ENCODE assay signal across 29 cellular contexts in the genomic region with DNA sequence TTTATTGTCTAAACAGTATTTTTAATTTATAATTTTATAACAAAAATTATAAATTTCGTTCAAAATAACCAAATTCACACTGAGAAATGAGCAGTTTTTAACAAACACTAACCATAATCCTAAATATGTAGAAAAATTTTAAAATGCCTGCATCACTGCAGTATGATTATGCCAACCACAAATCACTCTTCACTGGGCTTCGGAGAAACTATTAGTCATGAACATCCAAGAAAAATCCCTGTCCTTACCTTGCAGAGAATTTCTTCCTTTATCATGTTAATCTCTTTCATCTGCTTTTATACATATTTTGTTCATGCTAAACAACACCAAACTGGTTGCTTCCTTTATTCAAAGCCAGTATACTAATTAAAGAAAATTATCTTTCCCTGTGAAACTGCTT.
"Had no signal": no experiment of that assay in that cellular context is flagged by ENCODE, and none has a peak within 500 bp of the region (broad histone marks: within the 10 kb centered on the region; RNA-seq: fewer than 3 reads in every experiment).

No MANE protein-coding gene starts in this region.

- FAIRE-seq: endothelial cell of umbilical vein, TTC549 had no signal

- DNase-seq: activated CD4-positive, alpha-beta T cell treated with anti-CD3 and anti-CD28 coated beads for 48 hours; activated CD4-positive, alpha-beta T cell treated with anti-CD3 and anti-CD28 coated beads, Interleukin-2, amount 50 U/mL, for 48 hours; activated CD8-positive, alpha-beta memory T cell treated with anti-CD3 and anti-CD28 coated beads for 24 hours; activated effector memory CD4-positive, alpha-beta T cell treated with Interleukin-2 at 50 U/mL for 16 hours; activated naive CD4-positive, alpha-beta T cell treated with anti-CD3 and anti-CD28 coated beads for 36 hours; activated naive CD8-positive, alpha-beta T cell treated with anti-CD3 and anti-CD28 coated beads for 36 hours; adrenal gland; brain microvascular endothelial cell; caudate nucleus; foreskin fibroblast; heart right ventricle; islet precursor cell; left cardiac atrium; midbrain; naive thymus-derived CD4-positive, alpha-beta T cell; occipital lobe; posterior cingulate gyrus; right cardiac atrium; stimulated activated CD4-positive, alpha-beta T cell treated with anti-CD3 and anti-CD28 coated beads, Interleukin-2, amount 100 ng/mL, for 48 hours; stimulated activated naive CD4-positive, alpha-beta T cell treated with Interleukin-2 at 50 U/mL for 16 hours; SW 1271; T-helper 9 cell; testis; transverse colon had no signal

- H3K27me3 Mint-ChIP-seq: activated naive CD8-positive, alpha-beta T cell treated with anti-CD3 and anti-CD28 coated beads for 36 hours had no signal

- H3K4me3 ChIP-seq: adrenal gland, ascending aorta, heart right ventricle, testis, transverse colon had no signal

- H3K36me3 ChIP-seq: adrenal gland, ascending aorta, brain microvascular endothelial cell, heart right ventricle, transverse colon had no signal

- H3K27ac Mint-ChIP-seq: activated naive CD4-positive, alpha-beta T cell treated with anti-CD3 and anti-CD28 coated beads for 36 hours; activated naive CD8-positive, alpha-beta T cell treated with anti-CD3 and anti-CD28 coated beads for 36 hours; naive thymus-derived CD4-positive, alpha-beta T cell; T-helper 1 cell treated with Interleukin-12 subunit alpha and Interleukin-12 subunit beta and Interleukin-4 antibody, amounts not matched to agents 30 μg/mL and 1 μg/mL, for 36 hours had no signal

- H3K9me3 ChIP-seq: adrenal gland, ascending aorta, testis, transverse colon had no signal

- H3K4me1 Mint-ChIP-seq: activated naive CD8-positive, alpha-beta T cell treated with anti-CD3 and anti-CD28 coated beads for 36 hours; naive thymus-derived CD4-positive, alpha-beta T cell had no signal

- H3K27ac ChIP-seq: adrenal gland, ascending aorta, brain microvascular endothelial cell, heart right ventricle, testis, transverse colon, VCaP had no signal

- H3K9me3 Mint-ChIP-seq: activated naive CD4-positive, alpha-beta T cell treated with anti-CD3 and anti-CD28 coated beads for 36 hours; activated naive CD8-positive, alpha-beta T cell treated with anti-CD3 and anti-CD28 coated beads for 36 hours; T-helper 1 cell treated with Interleukin-12 subunit alpha and Interleukin-12 subunit beta and Interleukin-4 antibody, amounts not matched to agents 30 μg/mL and 1 μg/mL, for 36 hours had no signal

- H3K36me3 Mint-ChIP-seq: activated naive CD8-positive, alpha-beta T cell treated with anti-CD3 and anti-CD28 coated beads for 36 hours; naive thymus-derived CD4-positive, alpha-beta T cell had no signal

- H3K27me3 ChIP-seq: adrenal gland, ascending aorta, brain microvascular endothelial cell, heart right ventricle, testis, transverse colon had no signal

- H3K4me3 Mint-ChIP-seq: activated naive CD4-positive, alpha-beta T cell treated with anti-CD3 and anti-CD28 coated beads for 36 hours; activated naive CD8-positive, alpha-beta T cell treated with anti-CD3 and anti-CD28 coated beads for 36 hours; naive thymus-derived CD4-positive, alpha-beta T cell; T-helper 1 cell treated with Interleukin-12 subunit alpha and Interleukin-12 subunit beta and Interleukin-4 antibody, amounts not matched to agents 30 μg/mL and 1 μg/mL, for 36 hours had no signal

- H3K4me1 ChIP-seq: adrenal gland, ascending aorta, heart right ventricle, testis, transverse colon had no signal
